ENCODE assay signal across 22 cellular contexts in genomic region chr4:162056947-162057346, GRCh38.
DNase-seq lines count a peak whose midpoint lies in the region; ATAC-seq, FAIRE-seq and TF ChIP-seq lines count a peak whose summit lies in the region.
"Had no signal": no experiment of that assay in that cellular context is flagged by ENCODE, and none has a peak within 500 bp of the region (broad histone marks: within the 10 kb centered on the region; RNA-seq: fewer than 3 reads in every experiment).

No MANE protein-coding gene starts in this region.

- ATAC-seq in GM21717 (IDR thresholded peaks at IDR 0.05; ENCODE audit: unreplicated experiment), result no peak
- ATAC-seq: activated CD4-positive, alpha-beta T cell treated with anti-CD3 and anti-CD28 coated beads for 36 hours; CD8-positive, alpha-beta T cell had no signal

- H3K36me3 ChIP-seq in neural progenitor cell, result no peaks in the 10 kb centered on the region
- no peaks in the 10 kb centered on the region for H3K36me3 ChIP-seq in H7 (replicated peaks; ENCODE audit: control insufficient read depth, insufficient read depth, low read length)
- H3K36me3 ChIP-seq: HAP-1, heart right ventricle had no signal

- peaks cover 4% of the 10 kb centered on the region for H3K4me1 ChIP-seq in neural progenitor cell
- H3K4me1 ChIP-seq: HAP-1 had no signal

- no peak overlapping the region for H3K4me3 Mint-ChIP-seq in neural progenitor cell
- H3K4me3 Mint-ChIP-seq: activated CD4-positive, alpha-beta T cell treated with anti-CD3 and anti-CD28 coated beads for 36 hours; CD8-positive, alpha-beta T cell; nephron had no signal

- no peak overlapping the region for H3K9ac ChIP-seq in neural progenitor cell

- H3K79me2 ChIP-seq in neural progenitor cell (ENCODE audit: low read depth), result no peaks in the 10 kb centered on the region

- H3K27ac ChIP-seq in neural progenitor cell, result no peak overlapping the region
- H3K27ac ChIP-seq: heart right ventricle, PC-9 had no signal

- H3K27ac Mint-ChIP-seq in neural progenitor cell, result no peak overlapping the region
- H3K27ac Mint-ChIP-seq: activated CD4-positive, alpha-beta T cell treated with anti-CD3 and anti-CD28 coated beads for 36 hours; activated T-helper 2 cell treated with anti-CD3 and anti-CD28 coated beads, Interferon-gamma antibody, Interleukin-2, Interleukin-4, amounts not matched to agents 10 μg/mL and 5 μg/mL and 100 μg/mL, durations not matched to agents 14 hours and 24 hours and 36 hours; CD8-positive, alpha-beta T cell; nephron had no signal

- H3K36me3 Mint-ChIP-seq in neural progenitor cell, result no peaks in the 10 kb centered on the region
- H3K36me3 Mint-ChIP-seq: CD8-positive, alpha-beta T cell had no signal

- DNase-seq in DMS 273 treated with DMSO at 0.1 percent for 48 hours (lab: John Stamatoyannopoulos, UW) (peak; percentile 55), NCI-H82 treated with DMSO at 0.1 percent for 48 hours (lab: John Stamatoyannopoulos, UW; ENCODE audit: unreplicated experiment) (peak; percentile 65), cerebellum (ENCODE audit: low spot score) (peak; percentile 56), neural progenitor cell (ENCODE audit: low spot score) (peak; percentile 20), NCI-H510A (lab: John Stamatoyannopoulos, UW) (no peak), GM19239 (ENCODE audit: insufficient read length, low spot score) (no peak), H7 (no peak)
- DNase-seq: activated CD4-positive, alpha-beta T cell treated with anti-CD3 and anti-CD28 coated beads for 36 hours; CD8-positive, alpha-beta T cell; central memory CD4-positive, alpha-beta T cell; effector memory CD4-positive, alpha-beta T cell; heart right ventricle; kidney glomerular epithelial cell; MV-4-11; NCI-H2029 treated with DMSO at 0.1 percent for 48 hours; PC-9; stimulated activated CD4-positive, alpha-beta T cell treated with anti-CD3 and anti-CD28 coated beads, Interleukin-1b, Interleukin-23, amount 100 ng/mL, for 48 hours; T1000 had no signal

- H3K9me3 ChIP-seq in neural progenitor cell (ENCODE audit: low read depth), result no peaks in the 10 kb centered on the region
- H3K9me3 ChIP-seq: HAP-1, heart right ventricle had no signal

- H3K4me1 Mint-ChIP-seq in neural progenitor cell, result peaks cover 4% of the 10 kb centered on the region
- H3K4me1 Mint-ChIP-seq: activated CD4-positive, alpha-beta T cell treated with anti-CD3 and anti-CD28 coated beads for 36 hours; nephron had no signal

- H3K4me2 ChIP-seq in neural progenitor cell, result no peak overlapping the region
- H3K4me2 ChIP-seq: PC-9 had no signal

- H3K27me3 Mint-ChIP-seq in neural progenitor cell (ENCODE audit: insufficient read depth, low read depth), result no peaks in the 10 kb centered on the region
- H3K27me3 Mint-ChIP-seq: activated CD4-positive, alpha-beta T cell treated with anti-CD3 and anti-CD28 coated beads for 36 hours had no signal

- no peak for FAIRE-seq in GM19239 (lab: Jason Lieb, UNC)

- no peaks in the 10 kb centered on the region for H3F3A ChIP-seq in neural progenitor cell (ENCODE audit: low read depth)

- H2AFZ ChIP-seq in neural progenitor cell (replicated peaks), result no peak overlapping the region
- H2AFZ ChIP-seq: PC-9 had no signal

- H3K27me3 ChIP-seq in neural progenitor cell, result no peaks in the 10 kb centered on the region
- H3K27me3 ChIP-seq in H7 (ENCODE audit: control insufficient read depth, insufficient read depth, low read length), result no peaks in the 10 kb centered on the region
- H3K27me3 ChIP-seq: heart right ventricle had no signal

- H3K9me3 Mint-ChIP-seq in neural progenitor cell, result no peaks in the 10 kb centered on the region
- H3K9me3 Mint-ChIP-seq: activated T-helper 2 cell treated with anti-CD3 and anti-CD28 coated beads, Interferon-gamma antibody, Interleukin-2, Interleukin-4, amounts not matched to agents 10 μg/mL and 5 μg/mL and 100 μg/mL, durations not matched to agents 14 hours and 24 hours and 36 hours; nephron had no signal

- no peak for TF ChIP-seq CTCF in neural progenitor cell (IDR thresholded peaks at IDR 0.05)

- H4K20me1 ChIP-seq in neural progenitor cell (ENCODE audit: low read depth), result no peaks in the 10 kb centered on the region

- H3K4me3 ChIP-seq in neural progenitor cell (no peak overlapping the region), H7 (ENCODE audit: insufficient read depth, low read depth, low read length) (no peak overlapping the region)
- H3K4me3 ChIP-seq: HAP-1, heart right ventricle, PC-9 had no signal

Comparison
In these comparisons a context has a peak if more than half of its experiments do, and no peak if none do; other contexts are left out.
1. DNase-seq: peak in DMS 273 treated with DMSO at 0.1 percent for 48 hours (single experiment), NCI-H82 treated with DMSO at 0.1 percent for 48 hours (single experiment), cerebellum (single experiment) and neural progenitor cell (single experiment); none in NCI-H510A (single experiment), GM19239 (single experiment) and H7 (single experiment).